13 cellular contexts compared by ENCODE assay signal in genomic region chr21:45482899-45483821, GRCh38. TPM values are rescaled to one million over a fixed set of nuclear protein-coding genes. Genes with fewer than 3 reads are reported as not detected.
DNase-seq lines count a peak whose midpoint lies in the region; ATAC-seq and TF ChIP-seq lines count a peak whose summit lies in the region.
"Had no signal": no experiment of that assay in that cellular context is flagged by ENCODE, and none has a peak within 500 bp of the region (broad histone marks: within the 10 kb centered on the region; RNA-seq: fewer than 3 reads in every experiment).

No MANE protein-coding gene starts in this region.

- peak overlapping the region; percentile 91 for H3K27ac Mint-ChIP-seq in activated naive CD4-positive, alpha-beta T cell treated with anti-CD3 and anti-CD28 coated beads, Interleukin-2, amount 10 ng/mL, durations not matched to agents 7 days and 5 days

- TF ChIP-seq CTCF in right atrium auricular region (IDR thresholded peaks at IDR 0.05), result no peak

- H3K9me3 ChIP-seq in right atrium auricular region, result no peaks in the 10 kb centered on the region
- H3K9me3 ChIP-seq: heart left ventricle, SK-N-SH had no signal

- no peak for DNase-seq in Right ventricle myocardium superior
- no peak for DNase-seq in right atrium auricular region (ENCODE audit: low spot score)
- peak; percentile 69 for DNase-seq in activated naive CD4-positive, alpha-beta T cell treated with anti-CD3 and anti-CD28 coated beads, Interleukin-2, amount 10 ng/mL, durations not matched to agents 7 days and 5 days
- peak; percentile 33 for DNase-seq in mucosa of gallbladder (ENCODE audit: low spot score)
- DNase-seq in putamen (ENCODE audit: low spot score), result no peak
- DNase-seq in NCI-H524 (lab: John Stamatoyannopoulos, UW), result no peak
- DNase-seq: AML-193, NCI-H1105 treated with DMSO at 0.1 percent for 48 hours, SK-N-SH had no signal

- H3K36me3 Mint-ChIP-seq in activated naive CD4-positive, alpha-beta T cell treated with anti-CD3 and anti-CD28 coated beads, Interleukin-2, amount 10 ng/mL, durations not matched to agents 7 days and 5 days, result peaks cover 1% of the 10 kb centered on the region

- peak overlapping the region; percentile 50 for H3K4me3 Mint-ChIP-seq in activated naive CD4-positive, alpha-beta T cell treated with anti-CD3 and anti-CD28 coated beads, Interleukin-2, amount 10 ng/mL, durations not matched to agents 7 days and 5 days

- intact Hi-C loops in Right ventricle myocardium superior (cut with DNase I), result no loop called here

- H3K27me3 ChIP-seq in right atrium auricular region, result no peaks in the 10 kb centered on the region
- H3K27me3 ChIP-seq: heart left ventricle had no signal

- no peak overlapping the region for H3K4me3 ChIP-seq in right atrium auricular region

- H3K9me3 Mint-ChIP-seq in activated naive CD4-positive, alpha-beta T cell treated with anti-CD3 and anti-CD28 coated beads, Interleukin-2, amount 10 ng/mL, durations not matched to agents 7 days and 5 days, result peaks cover 7% of the 10 kb centered on the region

- CTCF ChIA-PET in activated naive CD4-positive, alpha-beta T cell treated with anti-CD3 and anti-CD28 coated beads, Interleukin-2, amount 10 ng/mL, durations not matched to agents 7 days and 5 days (lab: Charles Lee), result interaction anchor here (1.3 kb wide), 1 partner anchor 115 kb away, joined by 3 read pairs; no protein-coding TSS in a partner anchor

- H3K4me1 ChIP-seq in right atrium auricular region, result peaks cover 0 to under 1% of the 10 kb centered on the region in 2 donors
- H3K4me1 ChIP-seq: parathyroid adenoma had no signal

- peaks cover 44% of the 10 kb centered on the region for H3K36me3 ChIP-seq in right atrium auricular region

- ATAC-seq in Right ventricle myocardium superior (ENCODE audit: poor library complexity) (peak; percentile 28), GM21423 (IDR thresholded peaks at IDR 0.05; ENCODE audit: unreplicated experiment) (no peak), HG03571 (IDR thresholded peaks at IDR 0.05; ENCODE audit: unreplicated experiment) (no peak)

- H3K27ac ChIP-seq in right atrium auricular region, result no peak overlapping the region
- H3K27ac ChIP-seq: parathyroid adenoma had no signal

- H3K27me3 Mint-ChIP-seq in activated naive CD4-positive, alpha-beta T cell treated with anti-CD3 and anti-CD28 coated beads, Interleukin-2, amount 10 ng/mL, durations not matched to agents 7 days and 5 days, result no peaks in the 10 kb centered on the region

- H3K4me1 Mint-ChIP-seq in activated naive CD4-positive, alpha-beta T cell treated with anti-CD3 and anti-CD28 coated beads, Interleukin-2, amount 10 ng/mL, durations not matched to agents 7 days and 5 days, result peaks cover 38% of the 10 kb centered on the region

RNA-seq across cellular contexts. Expression of gene SLC19A1, which starts 59.1 kb away (rescaled TPM):
- total RNA-seq in Right ventricle myocardium superior (6.9 TPM), right atrium auricular region (1 to 10 TPM; 2.2 to 5.3 TPM), mucosa of gallbladder (7.0 TPM)

Comparison
In these comparisons a context has a peak if more than half of its experiments do, and no peak if none do; other contexts are left out.
1. DNase-seq: peak in activated naive CD4-positive, alpha-beta T cell treated with anti-CD3 and anti-CD28 coated beads, Interleukin-2, amount 10 ng/mL, durations not matched to agents 7 days and 5 days (single experiment) and mucosa of gallbladder (single experiment); none in Right ventricle myocardium superior (single experiment), right atrium auricular region (single experiment), putamen (single experiment) and NCI-H524 (0 of 2).